1 cellular context compared by ENCODE assay signal in genomic region chr11:74948546-74948897, GRCh38.
TF ChIP-seq lines count a peak whose summit lies in the region.

No MANE protein-coding gene starts in this region.

TF ChIP-seq in HepG2, 621 proteins besides CTCF, POLR2A, EP300 and RAD21:
- TF ChIP-seq TAF1 (CRISPR knock-in tag; IDR thresholded peaks at IDR 0.05) (no peak), ZBTB34 (CRISPR knock-in tag; IDR thresholded peaks at IDR 0.05) (0 out of 2 replicates have a peak, but pooled peaks have one; percentile 1), TFE3 (CRISPR knock-in tag; IDR thresholded peaks at IDR 0.05) (no peak)
TF ChIP-seq in HepG2: peak in this region for 1.
